ENCODE assay signal across 36 cellular contexts in the genomic region with DNA sequence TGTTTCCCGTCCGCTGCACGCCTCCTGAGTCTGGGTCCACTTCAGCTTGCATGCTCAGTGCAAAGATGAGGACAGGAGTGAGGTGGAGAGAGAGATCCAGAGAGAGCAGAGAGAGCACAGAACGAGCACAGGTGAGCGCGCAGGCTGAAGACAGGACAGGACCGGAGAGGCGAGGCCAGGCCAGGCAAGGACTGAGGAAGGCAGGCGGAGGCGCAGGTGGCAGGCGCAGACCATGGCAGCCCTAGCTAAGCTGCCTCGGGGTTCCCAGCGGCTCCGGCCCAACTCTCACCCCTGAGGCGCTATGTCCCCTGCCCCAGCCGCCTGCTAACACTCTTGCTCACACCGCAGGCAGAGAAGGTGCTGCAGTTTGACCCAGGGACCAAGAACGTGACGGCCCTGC. TPM values are rescaled to one million over a fixed set of nuclear protein-coding genes. Genes with fewer than 3 reads are reported as not detected.
"Had no signal": no experiment of that assay in that cellular context is flagged by ENCODE, and none has a peak within 500 bp of the region (broad histone marks: within the 10 kb centered on the region; RNA-seq: fewer than 3 reads in every experiment).

No MANE protein-coding gene starts in this region.

- H3K36me3 ChIP-seq: ascending aorta, cardiac muscle cell, heart left ventricle, lower lobe of right lung, upper lobe of left lung, vagina, WERI-Rb-1 had no signal

- H3K9ac ChIP-seq: parathyroid adenoma had no signal

- H3K27ac ChIP-seq: ascending aorta, cardiac muscle cell, heart left ventricle, lower lobe of right lung, parathyroid adenoma, psoas muscle, upper lobe of left lung, vagina, WERI-Rb-1 had no signal

- H3K27me3 ChIP-seq: ascending aorta, vagina had no signal

- H3K4me3 Mint-ChIP-seq: activated CD4-positive, alpha-beta memory T cell treated with anti-CD3 and anti-CD28 coated beads for 36 hours; activated naive CD4-positive, alpha-beta T cell treated with anti-CD3 and anti-CD28 coated beads, Interleukin-2, amount 10 ng/mL, durations not matched to agents 7 days and 5 days; activated naive CD8-positive, alpha-beta T cell treated with anti-CD3 and anti-CD28 coated beads, Interleukin-2, amount 10 ng/mL, durations not matched to agents 7 days and 5 days; brain; endodermal cell; naive thymus-derived CD8-positive, alpha-beta T cell; neural crest cell; stimulated activated memory B cell treated with anti-CD40 and anti-IgM and Interleukin-4, amounts not matched to agents 10 μg/mL and 1 μg/mL and 100 μg/mL, for 72 hours; stimulated activated naive CD8-positive, alpha-beta T cell treated with anti-CD3 and anti-CD28 coated beads, Interleukin-15, amount 100 ng/mL, for 72 hours had no signal

- H3K27me3 Mint-ChIP-seq: activated naive CD8-positive, alpha-beta T cell treated with anti-CD3 and anti-CD28 coated beads, Interleukin-2, amount 10 ng/mL, durations not matched to agents 7 days and 5 days had no signal

- H3K4me1 Mint-ChIP-seq: brain, endodermal cell, neural crest cell had no signal

- DNase-seq: activated CD4-positive, alpha-beta memory T cell treated with anti-CD3 and anti-CD28 coated beads for 36 hours; activated CD4-positive, alpha-beta T cell treated with anti-CD3 and anti-CD28 coated beads for 48 hours; activated CD8-positive, alpha-beta memory T cell treated with anti-CD3 and anti-CD28 coated beads, Interleukin-2, amount 50 U/mL, for 4 hours; activated gamma-delta T cell; activated naive CD4-positive, alpha-beta T cell treated with anti-CD3 and anti-CD28 coated beads, Interleukin-2, amount 10 ng/mL, durations not matched to agents 7 days and 5 days; activated naive CD8-positive, alpha-beta T cell treated with anti-CD3 and anti-CD28 coated beads, Interleukin-2, amount 10 ng/mL, durations not matched to agents 7 days and 5 days; activated T-cell treated with anti-CD3 and anti-CD28 coated beads, Interleukin-2, amount 50 U/mL, for 1 hour; endodermal cell; foreskin fibroblast; heart left ventricle; hypothalamus; kidney glomerular epithelial cell; lower lobe of right lung; mesenchymal stem cell; naive thymus-derived CD8-positive, alpha-beta T cell; occipital lobe; stimulated activated CD4-positive, alpha-beta T cell treated with anti-CD3 and anti-CD28 coated beads, Interleukin-1b, Interleukin-23, amount 100 ng/mL, for 48 hours; stimulated activated CD4-positive, alpha-beta T cell treated with anti-CD3 and anti-CD28 coated beads, Interleukin-4, amount 100 ng/mL, for 4 hours; stimulated activated CD8-positive, alpha-beta memory T cell treated with anti-CD3 and anti-CD28 coated beads, Interleukin-4, amount 100 ng/mL, for 48 hours; stimulated activated naive CD8-positive, alpha-beta T cell treated with anti-CD3 and anti-CD28 coated beads, Interleukin-15, amount 100 ng/mL, for 72 hours; substantia nigra; T1000; WERI-Rb-1 had no signal

- H3K4me2 ChIP-seq: smooth muscle cell had no signal

- H3K4me3 ChIP-seq: ascending aorta, cardiac muscle cell, heart left ventricle, lower lobe of right lung, psoas muscle, smooth muscle cell, upper lobe of left lung, vagina had no signal

- H3K27ac Mint-ChIP-seq: activated CD4-positive, alpha-beta memory T cell treated with anti-CD3 and anti-CD28 coated beads for 36 hours; activated naive CD4-positive, alpha-beta T cell treated with anti-CD3 and anti-CD28 coated beads, Interleukin-2, amount 10 ng/mL, durations not matched to agents 7 days and 5 days; activated naive CD8-positive, alpha-beta T cell treated with anti-CD3 and anti-CD28 coated beads, Interleukin-2, amount 10 ng/mL, durations not matched to agents 7 days and 5 days; brain; endodermal cell; naive thymus-derived CD8-positive, alpha-beta T cell; stimulated activated memory B cell treated with anti-CD40 and anti-IgM and Interleukin-4, amounts not matched to agents 10 μg/mL and 1 μg/mL and 100 μg/mL, for 72 hours; stimulated activated naive CD8-positive, alpha-beta T cell treated with anti-CD3 and anti-CD28 coated beads, Interleukin-15, amount 100 ng/mL, for 72 hours had no signal

- H3K4me1 ChIP-seq: ascending aorta, heart left ventricle, lower lobe of right lung, parathyroid adenoma, psoas muscle, upper lobe of left lung, vagina had no signal

- H3K9me3 Mint-ChIP-seq: activated CD4-positive, alpha-beta memory T cell treated with anti-CD3 and anti-CD28 coated beads for 36 hours; activated naive CD4-positive, alpha-beta T cell treated with anti-CD3 and anti-CD28 coated beads, Interleukin-2, amount 10 ng/mL, durations not matched to agents 7 days and 5 days; activated naive CD8-positive, alpha-beta T cell treated with anti-CD3 and anti-CD28 coated beads, Interleukin-2, amount 10 ng/mL, durations not matched to agents 7 days and 5 days; endodermal cell; neural crest cell; stimulated activated memory B cell treated with anti-CD40 and anti-IgM and Interleukin-4, amounts not matched to agents 10 μg/mL and 1 μg/mL and 100 μg/mL, for 72 hours; stimulated activated naive CD8-positive, alpha-beta T cell treated with anti-CD3 and anti-CD28 coated beads, Interleukin-15, amount 100 ng/mL, for 72 hours had no signal

- H3K36me3 Mint-ChIP-seq: activated CD4-positive, alpha-beta memory T cell treated with anti-CD3 and anti-CD28 coated beads for 36 hours; activated naive CD4-positive, alpha-beta T cell treated with anti-CD3 and anti-CD28 coated beads, Interleukin-2, amount 10 ng/mL, durations not matched to agents 7 days and 5 days; activated naive CD8-positive, alpha-beta T cell treated with anti-CD3 and anti-CD28 coated beads, Interleukin-2, amount 10 ng/mL, durations not matched to agents 7 days and 5 days; naive thymus-derived CD8-positive, alpha-beta T cell; stimulated activated memory B cell treated with anti-CD40 and anti-IgM and Interleukin-4, amounts not matched to agents 10 μg/mL and 1 μg/mL and 100 μg/mL, for 72 hours had no signal

- H3K9me3 ChIP-seq: ascending aorta, heart left ventricle, lower lobe of right lung, psoas muscle, vagina had no signal

RNA-seq across cellular contexts. Expression of a gene that starts 9.7 kb away (rescaled TPM):
- total RNA-seq: activated CD4-positive, alpha-beta memory T cell treated with anti-CD3 and anti-CD28 coated beads for 36 hours; activated naive CD8-positive, alpha-beta T cell treated with anti-CD3 and anti-CD28 coated beads, Interleukin-2, amount 10 ng/mL, durations not matched to agents 7 days and 5 days; ascending aorta; heart left ventricle; left lobe of liver; naive thymus-derived CD8-positive, alpha-beta T cell; psoas muscle; smooth muscle cell had no signal

RNA-seq across cellular contexts. Expression of a gene that starts 21.2 kb away (rescaled TPM):
- total RNA-seq: activated CD4-positive, alpha-beta memory T cell treated with anti-CD3 and anti-CD28 coated beads for 36 hours; activated CD8-positive, alpha-beta memory T cell treated with anti-CD3 and anti-CD28 coated beads for 36 hours; activated naive CD8-positive, alpha-beta T cell treated with anti-CD3 and anti-CD28 coated beads, Interleukin-2, amount 10 ng/mL, durations not matched to agents 7 days and 5 days; ascending aorta; cardiac muscle cell; heart left ventricle; left lobe of liver; naive thymus-derived CD8-positive, alpha-beta T cell; psoas muscle; smooth muscle cell; vagina had no signal

RNA-seq across cellular contexts. Expression of a gene that starts 23.2 kb away (rescaled TPM):
- total RNA-seq: activated CD4-positive, alpha-beta memory T cell treated with anti-CD3 and anti-CD28 coated beads for 36 hours; activated CD8-positive, alpha-beta memory T cell treated with anti-CD3 and anti-CD28 coated beads for 36 hours; activated naive CD8-positive, alpha-beta T cell treated with anti-CD3 and anti-CD28 coated beads, Interleukin-2, amount 10 ng/mL, durations not matched to agents 7 days and 5 days; ascending aorta; cardiac muscle cell; esophagus mucosa; heart left ventricle; left lobe of liver; lower lobe of right lung; naive thymus-derived CD8-positive, alpha-beta T cell; neural crest cell; occipital lobe; psoas muscle; smooth muscle cell; upper lobe of left lung; vagina had no signal
